In genomic region chr1:247368501-247368900, GRCh38 we compare ENCODE assay signal across 13 cellular contexts. TPM values are rescaled to one million over a fixed set of nuclear protein-coding genes. Genes with fewer than 3 reads are reported as not detected.
DNase-seq lines count a peak whose midpoint lies in the region; ATAC-seq and TF ChIP-seq lines count a peak whose summit lies in the region.
"Had no signal": no experiment of that assay in that cellular context is flagged by ENCODE, and none has a peak within 500 bp of the region (broad histone marks: within the 10 kb centered on the region; RNA-seq: fewer than 3 reads in every experiment).

No MANE protein-coding gene starts in this region.

- H2AK5ac ChIP-seq in trophoblast cell (ENCODE audit: low read length) = peak overlapping the region; percentile 81

- POLR2A ChIA-PET in PC-3 (lab: Charles Lee; ENCODE audit: unreplicated experiment) = no interaction called here

- peak overlapping the region; percentile 36 for H4K12ac ChIP-seq in trophoblast cell (ENCODE audit: low read depth, low read length)

- no peak overlapping the region for H3K4me3 ChIP-seq in GM23338
- no peak overlapping the region for H3K4me3 ChIP-seq in trophoblast cell (ENCODE audit: low read depth, low read length)
- no peak overlapping the region for H3K4me3 ChIP-seq in PC-3 (ENCODE audit: low read length)
- H3K4me3 ChIP-seq in WERI-Rb-1 (ENCODE audit: low read depth, low read length) = no peak overlapping the region

- peak overlapping the region; percentile 38 for H2BK120ac ChIP-seq in trophoblast cell (ENCODE audit: insufficient read depth, low read length, poor library complexity)

- no TSS peak for BruUV-seq in PC-3 (replicated peaks; lab: Mats Ljungman, UMichigan)

- H3K9me3 Mint-ChIP-seq in GM23338 (peaks cover 44% of the 10 kb centered on the region), nephron (peaks cover 16% of the 10 kb centered on the region)

- H2BK5ac ChIP-seq in trophoblast cell (ENCODE audit: low read depth, low read length, poor library complexity) = no peak overlapping the region

- H2BK12ac ChIP-seq in trophoblast cell (ENCODE audit: low read length) = peak overlapping the region; percentile 98

- H3K9ac ChIP-seq in trophoblast cell (ENCODE audit: low read length) (no peak overlapping the region), PC-3 (ENCODE audit: low read length) (no peak overlapping the region)

- H3F3A ChIP-seq in GM23338 (replicated peaks; ENCODE audit: low read depth) (no peaks in the 10 kb centered on the region; the same call in 1 of the 2 replicates), PC-3 (ENCODE audit: low read length, unreplicated experiment) (no peaks in the 10 kb centered on the region)

- DNase-seq in GM23338 (ENCODE audit: low spot score) (no peak), epithelial cell of prostate (ENCODE audit: low read depth, low spot score) (no peak), trophoblast cell (no peak), RKO (ENCODE audit: low spot score) (no peak), PC-3 (no peak), WERI-Rb-1 (no peak), DMS 273 (lab: John Stamatoyannopoulos, UW; ENCODE audit: unreplicated experiment) (no peak)
- DNase-seq: ACHN; CD4-positive, alpha-beta memory T cell; DMS153; DMS79 treated with DMSO at 0.1 percent for 48 hours had no signal

- TF ChIP-seq CTCF in GM23338 (conservative IDR thresholded peaks at IDR 0.05; ENCODE audit: low read depth in 2 of 2) = no peak
- no peak for TF ChIP-seq CTCF in nephron (IDR thresholded peaks at IDR 0.05; ENCODE audit: unreplicated experiment in 3 of 3)
- TF ChIP-seq CTCF in PC-3 (conservative IDR thresholded peaks at IDR 0.05; ENCODE audit: low read depth, low read length) = no peak
- TF ChIP-seq CTCF in WERI-Rb-1 (IDR thresholded peaks at IDR 0.05; ENCODE audit: low read depth, low read length) = no peak

- no peak overlapping the region for H3K23ac ChIP-seq in trophoblast cell (ENCODE audit: low read length)

- no peaks in the 10 kb centered on the region for H3K79me2 ChIP-seq in GM23338 (replicated peaks; ENCODE audit: insufficient read depth)
- no peaks in the 10 kb centered on the region for H3K79me2 ChIP-seq in trophoblast cell (ENCODE audit: control insufficient read depth, insufficient read depth, low read length, poor library complexity)
- H3K79me2 ChIP-seq in PC-3 (ENCODE audit: low read length) = no peaks in the 10 kb centered on the region

- peaks cover 4% of the 10 kb centered on the region for H3K9me3 ChIP-seq in trophoblast cell (ENCODE audit: insufficient read depth, low read depth, low read length)
- H3K9me3 ChIP-seq in PC-3 (ENCODE audit: low read length) = no peaks in the 10 kb centered on the region
- peaks cover 37% of the 10 kb centered on the region for H3K9me3 ChIP-seq in WERI-Rb-1 (ENCODE audit: severe bottlenecking)

- H3K27me3 ChIP-seq in GM23338 (ENCODE audit: insufficient read depth) = no peaks in the 10 kb centered on the region
- H3K27me3 ChIP-seq in trophoblast cell (ENCODE audit: insufficient read depth, low read length) = no peaks in the 10 kb centered on the region
- H3K27me3 ChIP-seq in PC-3 (ENCODE audit: low read length) = 0 out of 2 replicates have a peak, but pooled peaks cover 3% of the 10 kb centered on the region
- peaks cover 49% of the 10 kb centered on the region for H3K27me3 ChIP-seq in WERI-Rb-1 (ENCODE audit: insufficient read depth, low read depth, severe bottlenecking)

- H3K4ac ChIP-seq in trophoblast cell (ENCODE audit: low read depth, low read length) = peak overlapping the region; percentile 66

- peak overlapping the region; percentile 53 for H4K8ac ChIP-seq in trophoblast cell (ENCODE audit: low read depth, low read length)

- H4K20me1 ChIP-seq in GM23338 (replicated peaks; ENCODE audit: insufficient read depth) (no peaks in the 10 kb centered on the region), PC-3 (ENCODE audit: low read length) (no peaks in the 10 kb centered on the region)

- peaks cover 12% of the 10 kb centered on the region for H3K36me3 ChIP-seq in GM23338 (ENCODE audit: insufficient read depth)
- no peaks in the 10 kb centered on the region for H3K36me3 ChIP-seq in trophoblast cell (ENCODE audit: control insufficient read depth in 1 of 2, insufficient read depth in 2 of 2, low read length in 2 of 2)
- H3K36me3 ChIP-seq in PC-3 (ENCODE audit: low read depth, low read length) = no peaks in the 10 kb centered on the region
- no peaks in the 10 kb centered on the region for H3K36me3 ChIP-seq in WERI-Rb-1

- no peak overlapping the region for H3K18ac ChIP-seq in trophoblast cell (ENCODE audit: low read length)

- ATAC-seq in GM23338 (no peak), PC-3 (no peak)
- ATAC-seq: HepG2 had no signal

- peaks cover 34% of the 10 kb centered on the region for H3K36me3 Mint-ChIP-seq in GM23338 (ENCODE audit: low read depth)
- peaks cover 14% of the 10 kb centered on the region for H3K36me3 Mint-ChIP-seq in nephron (ENCODE audit: low read depth)
- H3K36me3 Mint-ChIP-seq: CD4-positive, alpha-beta memory T cell had no signal

- CTCF ChIA-PET in PC-3 (lab: Charles Lee) = no interaction called here

- H3K27me3 Mint-ChIP-seq in GM23338 (ENCODE audit: insufficient read depth, low read depth, poor library complexity) (peaks cover 14% of the 10 kb centered on the region), nephron (ENCODE audit: low read depth) (no peaks in the 10 kb centered on the region)

- H3K4me1 Mint-ChIP-seq in GM23338 (peaks cover 34% of the 10 kb centered on the region), nephron (peaks cover 6% of the 10 kb centered on the region)

- H3K79me1 ChIP-seq in trophoblast cell (ENCODE audit: low read length) = peaks cover 23% of the 10 kb centered on the region

- peak overlapping the region; percentile 66 for H4K91ac ChIP-seq in trophoblast cell (ENCODE audit: low read depth, low read length)

- no peaks in the 10 kb centered on the region for H3K9me2 ChIP-seq in GM23338 (ENCODE audit: insufficient read depth)
- no peaks in the 10 kb centered on the region for H3K9me2 ChIP-seq in PC-3 (replicated peaks; ENCODE audit: low read length)

- WGBS in trophoblast cell (ENCODE audit: extremely low coverage, insufficient coverage, insufficient read length) = no CpG with 5 or more reads among the region's 3 CpGs

- H3K27ac ChIP-seq in GM23338 (ENCODE audit: low read depth) = 0 out of 2 replicates have a peak overlapping the region, but pooled peaks have one; percentile 3
- peak overlapping the region; percentile 83 for H3K27ac ChIP-seq in epithelial cell of prostate
- H3K27ac ChIP-seq in trophoblast cell (ENCODE audit: low read depth, low read length) = no peak overlapping the region
- no peak overlapping the region for H3K27ac ChIP-seq in PC-3 (ENCODE audit: low read length)
- H3K27ac ChIP-seq in WERI-Rb-1 = no peak overlapping the region

- H3K4me2 ChIP-seq in GM23338 (no peak overlapping the region), trophoblast cell (ENCODE audit: low read length) (no peak overlapping the region), PC-3 (ENCODE audit: low read length) (no peak overlapping the region)

- peaks cover 21% of the 10 kb centered on the region for H3K4me1 ChIP-seq in GM23338 (ENCODE audit: insufficient read depth)
- H3K4me1 ChIP-seq in trophoblast cell (ENCODE audit: control insufficient read depth in 1 of 2, insufficient read depth in 2 of 2, low read length in 2 of 2) = peaks cover 5 to 12% of the 10 kb centered on the region in 2 experiments
- peaks cover 6% of the 10 kb centered on the region; the same call in 1 of the 2 replicates for H3K4me1 ChIP-seq in PC-3 (ENCODE audit: insufficient read depth, low read length)

- no peak overlapping the region for H3K4me3 Mint-ChIP-seq in GM23338
- H3K4me3 Mint-ChIP-seq in nephron = no peak overlapping the region
- H3K4me3 Mint-ChIP-seq: CD4-positive, alpha-beta memory T cell had no signal

- H2AFZ ChIP-seq in GM23338 (no peak overlapping the region), trophoblast cell (ENCODE audit: insufficient read depth, low read length, poor library complexity) (no peak overlapping the region), PC-3 (ENCODE audit: low read length) (no peak overlapping the region)

- H3K14ac ChIP-seq in trophoblast cell (ENCODE audit: low read length) = peak overlapping the region; percentile 61

- no peak overlapping the region for H3K27ac Mint-ChIP-seq in GM23338
- peak overlapping the region; percentile 20 to 65 (median 62) for H3K27ac Mint-ChIP-seq in nephron
- H3K27ac Mint-ChIP-seq: CD4-positive, alpha-beta memory T cell had no signal

- intact Hi-C loops in PC-3 (cut with micrococcal nuclease) = no loop called here

TF ChIP-seq in GM23338, 12 proteins besides CTCF, POLR2A, EP300 and RAD21 (continues in another document):
- TF ChIP-seq STAT1 (IDR thresholded peaks at IDR 0.05; ENCODE audit: unreplicated experiment) (no peak), CREB1 (CRISPR knock-in tag; IDR thresholded peaks at IDR 0.05; ENCODE audit: low read depth) (no peak), EZH2phosphoT487 (IDR thresholded peaks at IDR 0.05; ENCODE audit: unreplicated experiment) (no peak), ZNF331 (CRISPR knock-in tag; IDR thresholded peaks at IDR 0.05; ENCODE audit: low read depth) (no peak), ETS1 (IDR thresholded peaks at IDR 0.05) (no peak)

RNA-seq across cellular contexts. Expression of gene ZNF496, which starts 36.8 kb away (rescaled TPM):
- total RNA-seq in GM23338 (2014; rRNA removed; shearing (Covaris generic)) = 102 and 127 TPM in 2 replicates
- polyA plus RNA-seq in GM23338 (2016; fragmentation: Nextera tagmentation; extraction: Ambion mirVana) = 20.4 and 22.0 TPM in 2 replicates
- polyA plus RNA-seq in trophoblast cell (2013) = 19.6 and 20.9 TPM in 2 replicates
- 79.4 and 103 TPM in 2 replicates for total RNA-seq in PC-3 (2014; rRNA removed)

RNA-seq across cellular contexts. Expression of gene NLRP3, which starts 47.5 kb away (rescaled TPM):
- total RNA-seq in GM23338 (2014; rRNA removed; shearing (Covaris generic)) = 0.42 TPM in 1 of 2 replicates, not detected in the other
- 0.14 TPM in 1 of 2 replicates, not detected in the other for polyA plus RNA-seq in GM23338 (2016; fragmentation: Nextera tagmentation; extraction: Ambion mirVana)
- 0.59 and 1.2 TPM in 2 replicates for polyA plus RNA-seq in trophoblast cell (2013)
- 0.35 and 0.40 TPM in 2 replicates for total RNA-seq in PC-3 (2014; rRNA removed)
- total RNA-seq: HepG2 had no signal
- polyA plus RNA-seq: HepG2 had no signal

Comparison
In these comparisons a context has a peak if more than half of its experiments do, and no peak if none do; other contexts are left out.
1. H3K27ac ChIP-seq: peak in GM23338 (single experiment) and epithelial cell of prostate (single experiment); none in trophoblast cell (single experiment), PC-3 (single experiment) and WERI-Rb-1 (single experiment).